Comparison of ENCODE assay signal across 1 cellular context in genomic region chr18:46104128-46104911, GRCh38.
TF ChIP-seq lines count a peak whose summit lies in the region.

A gene with protein sequence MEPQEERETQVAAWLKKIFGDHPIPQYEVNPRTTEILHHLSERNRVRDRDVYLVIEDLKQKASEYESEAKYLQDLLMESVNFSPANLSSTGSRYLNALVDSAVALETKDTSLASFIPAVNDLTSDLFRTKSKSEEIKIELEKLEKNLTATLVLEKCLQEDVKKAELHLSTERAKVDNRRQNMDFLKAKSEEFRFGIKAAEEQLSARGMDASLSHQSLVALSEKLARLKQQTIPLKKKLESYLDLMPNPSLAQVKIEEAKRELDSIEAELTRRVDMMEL (plus strand): TSS chr18:46104385. CDS start chr18:46104412, 27 bp downstream.

TF ChIP-seq in K562, 482 proteins besides CTCF, POLR2A, EP300 and RAD21 (continued from another document):
- no peak for TF ChIP-seq MEF2A (IDR thresholded peaks at IDR 0.05; ENCODE audit: control insufficient read depth, low read depth, low read length)
